8 cellular contexts compared by ENCODE assay signal in the genomic region with DNA sequence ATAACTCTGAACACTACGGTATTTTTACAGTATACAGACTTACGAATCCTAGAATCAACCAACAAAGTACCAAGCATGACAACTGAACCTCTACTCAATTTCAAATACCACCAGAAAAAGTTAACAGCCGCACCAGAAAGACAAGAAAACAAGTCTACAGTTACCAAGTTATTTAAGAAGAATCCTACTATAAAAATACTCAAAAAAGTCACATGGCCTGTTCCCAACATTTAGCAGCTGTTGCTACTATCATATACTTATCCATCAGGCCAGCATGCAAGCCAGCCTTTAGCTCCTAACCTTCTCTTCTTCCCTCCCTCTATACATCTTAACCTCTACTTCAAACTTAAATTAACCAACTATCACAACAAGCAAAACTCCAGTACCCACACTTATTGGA. TPM values are rescaled to one million over a fixed set of nuclear protein-coding genes. Genes with fewer than 3 reads are reported as not detected.
DNase-seq lines count a peak whose midpoint lies in the region; ATAC-seq and TF ChIP-seq lines count a peak whose summit lies in the region.

No MANE protein-coding gene starts in this region.

- CTCF ChIA-PET in AG04450 (lab: Charles Lee) = interaction anchor here (0.6 to 1.1 kb wide), 3 partner anchors 37 to 155 kb away, joined by 3 to 5 read pairs (median 3); no protein-coding TSS in a partner anchor
- CTCF ChIA-PET in mammary epithelial cell (lab: Charles Lee; ENCODE audit: low non-redundant PET) = no interaction called here

- peaks cover 9% of the 10 kb centered on the region for H4K20me1 ChIP-seq in mammary epithelial cell (ENCODE audit: insufficient read depth, low read length)

- peak overlapping the region; percentile 99 for H3K4me3 ChIP-seq in AG04450 (ENCODE audit: low read depth, low read length)
- H3K4me3 ChIP-seq in HUES6 (ENCODE audit: low read depth, low read length) = peak overlapping the region; percentile 100
- H3K4me3 ChIP-seq in mammary epithelial cell (replicated peaks in 1 of 3; ENCODE audit: insufficient read depth in 1 of 3, low read depth in 2 of 3, low read length in 3 of 3) = peak overlapping the region; percentile 92 to 99 (median 99)
- H3K4me3 ChIP-seq in mucosa of stomach (ENCODE audit: low read length) = no peak overlapping the region

- H3K27me3 ChIP-seq in AG04450 (ENCODE audit: control insufficient read depth, insufficient read depth, low read length) = no peaks in the 10 kb centered on the region
- H3K27me3 ChIP-seq in HUES6 (ENCODE audit: control insufficient read depth, insufficient read depth, low read length) = no peaks in the 10 kb centered on the region
- H3K27me3 ChIP-seq in mammary epithelial cell (ENCODE audit: insufficient read depth, low read length) = no peaks in the 10 kb centered on the region
- H3K27me3 ChIP-seq in mucosa of stomach (ENCODE audit: control insufficient read depth, insufficient read depth, low read length) = no peaks in the 10 kb centered on the region

- POLR2A ChIA-PET in AG04450 (lab: Yijun Ruan, JAX) = interaction anchor here (0.7 to 9.2 kb wide), 3 partner anchors 11 to 36 kb away, joined by 4 to 582 read pairs (median 5); no protein-coding TSS in a partner anchor

- WGBS in mammary epithelial cell (ENCODE audit: low coverage, missing lambda C conversion rate) = 38% methylated on average over 3 of the region's 3 CpGs

- peaks cover 3% of the 10 kb centered on the region; the same call in 1 of the 2 replicates for H3K9me3 ChIP-seq in AG04450 (ENCODE audit: control insufficient read depth, insufficient read depth, low read length)
- H3K9me3 ChIP-seq in HUES6 (ENCODE audit: control insufficient read depth, insufficient read depth, low read depth, low read length) = peaks cover 2% of the 10 kb centered on the region; the same call in 1 of the 2 replicates
- no peaks in the 10 kb centered on the region for H3K9me3 ChIP-seq in mammary epithelial cell (replicated peaks; ENCODE audit: insufficient read depth, low read length)
- H3K9me3 ChIP-seq in mucosa of stomach (ENCODE audit: control insufficient read depth, low read length) = no peaks in the 10 kb centered on the region

- TF ChIP-seq CTCF in AG04450 (IDR thresholded peaks at IDR 0.05; ENCODE audit: low read depth, low read length) (no peak), mammary epithelial cell (conservative IDR thresholded peaks at IDR 0.05 in 1 of 2, IDR thresholded peaks at IDR 0.05 in 1 of 2; ENCODE audit: extremely low read depth in 1 of 2, insufficient read depth in 1 of 2, low read depth in 1 of 2, low read length in 2 of 2) (no peak)

- in situ Hi-C loops in mammary epithelial cell (cut with MboI; ENCODE audit: low sequenced_read_pairs in 2 of 2) = loop anchor here in 1 of 2 donors (5.0 kb wide), 1 partner anchor 36 kb away; no protein-coding TSS in a partner anchor

- H3K9ac ChIP-seq in HUES6 (ENCODE audit: low read length) = peak overlapping the region; percentile 99
- H3K9ac ChIP-seq in mammary epithelial cell (ENCODE audit: insufficient read depth, low read length) = peak overlapping the region; percentile 98
- H3K9ac ChIP-seq in mucosa of stomach (ENCODE audit: low read length) = peak overlapping the region; percentile 99

- H3K36me3 ChIP-seq in HUES6 (ENCODE audit: control insufficient read depth, insufficient read depth, low read length) (peaks cover 68% of the 10 kb centered on the region), mammary epithelial cell (ENCODE audit: insufficient read depth, low read length) (peaks cover 36% of the 10 kb centered on the region), mucosa of stomach (ENCODE audit: control insufficient read depth, insufficient read depth, low read length) (no peaks in the 10 kb centered on the region)

- no TSS peak for BruUV-seq in mammary epithelial cell (replicated peaks; lab: Mats Ljungman, UMichigan)

- no peak overlapping the region for H2AFZ ChIP-seq in mammary epithelial cell (ENCODE audit: low read depth, low read length)

- H3K4me2 ChIP-seq in mammary epithelial cell (ENCODE audit: insufficient read depth, low read depth, low read length) = peak overlapping the region; percentile 82

- peaks cover 70% of the 10 kb centered on the region for H3K79me2 ChIP-seq in mammary epithelial cell (ENCODE audit: insufficient read depth, low read length)

- intact Hi-C loops in mammary epithelial cell (cut with micrococcal nuclease) = loop anchor here (5.0 kb wide), 1 partner anchor 174 kb away; no protein-coding TSS in a partner anchor

- H3K4me1 ChIP-seq in HUES6 (ENCODE audit: control insufficient read depth, insufficient read depth, low read length) (peaks cover 21% of the 10 kb centered on the region), mammary epithelial cell (ENCODE audit: insufficient read depth, low read length) (peaks cover 23% of the 10 kb centered on the region), mucosa of stomach (ENCODE audit: control insufficient read depth, insufficient read depth, low read length) (peaks cover 9% of the 10 kb centered on the region)

- no peak overlapping the region for H3K27ac ChIP-seq in AG04450 (ENCODE audit: low read depth, low read length)
- H3K27ac ChIP-seq in HUES6 (ENCODE audit: low read depth, low read length) = no peak overlapping the region
- H3K27ac ChIP-seq in mammary epithelial cell (ENCODE audit: insufficient read depth, low read depth, low read length) = peak overlapping the region; percentile 93

- dilution Hi-C loops in mammary epithelial cell (cut with HindIII; ENCODE audit: low sequenced_read_pairs) = loop anchor here (5.0 to 10.0 kb wide), 3 partner anchors 34 to 236 kb away; no protein-coding TSS in a partner anchor

- no peak for ATAC-seq in GM21528 (IDR thresholded peaks at IDR 0.05; ENCODE audit: low FRiP score, unreplicated experiment)
- ATAC-seq in HG03280 (IDR thresholded peaks at IDR 0.05; ENCODE audit: unreplicated experiment) = no peak

- no peak for DNase-seq in AG04450 (ENCODE audit: low read depth, low spot score)
- DNase-seq in mammary epithelial cell = no peak
- no peak for DNase-seq in mesenteric fat pad (ENCODE audit: low spot score)
- DNase-seq in stimulated activated CD4-positive, alpha-beta T cell treated with anti-CD3 and anti-CD28 coated beads, Interleukin-4, amount 100 ng/mL, for 24 hours = no peak

RNA-seq across cellular contexts. Expression of gene SYNCRIP, which starts 1.9 kb away (rescaled TPM):
- polyA plus RNA-seq in AG04450 (2011; rRNA removed) = 38.5 and 40.4 TPM in 2 replicates
- 22.6 and 30.1 TPM in 2 replicates for polyA minus RNA-seq in AG04450 (2011; rRNA and poly(A)+ RNA removed)
- total RNA-seq in mammary epithelial cell = 100 to 1,000 TPM in 1 of 2 donors, 10 to 100 TPM in 1; 47.8 to 132 TPM
- polyA plus RNA-seq in mammary epithelial cell = 16.5 TPM
- polyA minus RNA-seq in mammary epithelial cell = 64.8 TPM
- 98.4 TPM for total RNA-seq in mesenteric fat pad

RNA-seq across cellular contexts. Expression of gene SNX14, which starts 47.1 kb away (rescaled TPM):
- polyA plus RNA-seq in AG04450 (2011; rRNA removed) (77.0 and 114 TPM in 2 replicates), mammary epithelial cell (53.4 TPM)
- 36.8 and 83.8 TPM in 2 replicates for polyA minus RNA-seq in AG04450 (2011; rRNA and poly(A)+ RNA removed)
- total RNA-seq in mammary epithelial cell (10 to 100 TPM; 76.8 to 87.6 TPM), mesenteric fat pad (57.2 TPM)
- polyA minus RNA-seq in mammary epithelial cell = 57.1 TPM
